Comparison of ENCODE assay signal across 25 cellular contexts in the genomic region with DNA sequence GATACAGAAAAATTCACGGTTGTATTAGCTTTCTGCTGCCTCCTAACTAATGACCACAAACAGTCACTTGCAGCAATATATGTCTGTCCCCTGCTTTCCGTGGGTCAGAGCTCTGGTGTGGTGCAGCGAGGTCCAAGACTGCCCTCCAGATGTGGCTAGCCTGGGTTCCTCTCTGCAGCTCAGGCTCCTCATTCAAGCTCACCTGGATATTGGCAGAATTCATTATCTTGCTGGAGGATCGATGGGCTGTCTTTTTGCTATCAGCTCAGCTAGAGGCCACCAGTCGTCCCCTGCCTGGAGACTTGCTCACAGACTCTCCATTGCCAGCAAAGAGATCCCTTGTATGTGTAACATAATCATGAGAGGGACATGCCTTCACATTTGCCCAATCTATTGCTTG.
"Had no signal": no experiment of that assay in that cellular context is flagged by ENCODE, and none has a peak within 500 bp of the region (broad histone marks: within the 10 kb centered on the region; RNA-seq: fewer than 3 reads in every experiment).

No MANE protein-coding gene starts in this region.

- ATAC-seq: activated CD8-positive, alpha-beta T cell treated with anti-CD3 and anti-CD28 coated beads, Interleukin-2, amount 10 ng/mL, durations not matched to agents 7 days and 5 days; body of pancreas; PC-3; WTC11 had no signal

- H3K4me3 Mint-ChIP-seq: activated CD8-positive, alpha-beta T cell treated with anti-CD3 and anti-CD28 coated beads, Interleukin-2, amount 10 ng/mL, durations not matched to agents 7 days and 5 days; activated naive CD4-positive, alpha-beta T cell treated with anti-CD3 and anti-CD28 coated beads, Interleukin-2, amount 50 U/mL, for 24 hours; T-helper 1 cell treated with Interleukin-12 subunit alpha and Interleukin-12 subunit beta and Interleukin-4 antibody, amounts not matched to agents 30 μg/mL and 1 μg/mL, for 36 hours; WTC11 had no signal

- H3K27ac ChIP-seq: body of pancreas had no signal

- H3K4me3 ChIP-seq: body of pancreas, MG63 had no signal

- H3K27ac Mint-ChIP-seq: activated CD8-positive, alpha-beta T cell treated with anti-CD3 and anti-CD28 coated beads, Interleukin-2, amount 10 ng/mL, durations not matched to agents 7 days and 5 days; activated naive CD4-positive, alpha-beta T cell treated with anti-CD3 and anti-CD28 coated beads, Interleukin-2, amount 50 U/mL, for 24 hours; T-helper 1 cell treated with Interleukin-12 subunit alpha and Interleukin-12 subunit beta and Interleukin-4 antibody, amounts not matched to agents 30 μg/mL and 1 μg/mL, for 36 hours; WTC11 had no signal

- DNase-seq: activated CD4-positive, alpha-beta T cell treated with anti-CD3 and anti-CD28 coated beads for 48 hours; activated CD4-positive, alpha-beta T cell treated with anti-CD3 and anti-CD28 coated beads, Interleukin-2, amount 50 U/mL, for 4 hours; activated CD4-positive, CD25-positive, alpha-beta regulatory T cell treated with anti-CD3 and anti-CD28 coated beads, Interleukin-2, amount 50 U/mL, for 72 hours; activated CD8-positive, alpha-beta memory T cell treated with anti-CD3 and anti-CD28 coated beads, Interleukin-2, amount 50 U/mL, for 48 hours; activated CD8-positive, alpha-beta T cell treated with anti-CD3 and anti-CD28 coated beads, Interleukin-2, amount 10 ng/mL, durations not matched to agents 7 days and 5 days; activated T-cell treated with anti-CD3 and anti-CD28 coated beads, Interleukin-2, amount 50 U/mL, for 1 hour; aorta; body of pancreas; central memory CD4-positive, alpha-beta T cell; MG63; MV-4-11; NCI-H1092 treated with DMSO at 0.1 percent for 48 hours; NCI-H1417 treated with DMSO at 0.1 percent for 48 hours; NCI-H1694; NCI-H2029; NCI-H2107; NCI-H345; NCI-H510A; NCI-H69; PC-3; SHP77; T-helper 9 cell had no signal

- H3K27me3 ChIP-seq: body of pancreas, MG63 had no signal

- H3K4me1 Mint-ChIP-seq: activated naive CD4-positive, alpha-beta T cell treated with anti-CD3 and anti-CD28 coated beads, Interleukin-2, amount 50 U/mL, for 24 hours had no signal

- H3K36me3 ChIP-seq: MG63 had no signal

- H3K4me1 ChIP-seq: body of pancreas had no signal
